ENCODE assay signal across 42 cellular contexts in the genomic region with DNA sequence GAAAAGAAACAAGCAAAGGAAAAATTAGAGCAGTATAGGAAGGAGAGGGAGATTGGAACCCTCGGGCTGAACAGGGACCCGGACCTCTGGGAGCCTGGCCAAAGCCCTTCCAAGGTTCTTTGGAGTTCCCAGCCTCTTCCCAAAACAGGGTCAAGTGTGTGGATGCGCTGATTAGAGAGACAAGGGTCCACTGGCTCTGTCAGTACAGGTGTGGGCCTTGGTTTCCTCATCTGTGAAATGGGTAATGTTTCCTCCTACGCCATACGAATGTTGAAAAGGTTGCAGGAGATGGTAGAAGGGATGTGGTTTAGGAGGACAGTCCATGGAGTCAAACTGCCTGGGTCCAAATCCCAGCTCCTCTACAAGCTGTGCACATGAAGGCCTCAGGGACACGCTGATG. TPM values are rescaled to one million over a fixed set of nuclear protein-coding genes. Genes with fewer than 3 reads are reported as not detected.
"Had no signal": no experiment of that assay in that cellular context is flagged by ENCODE, and none has a peak within 500 bp of the region (broad histone marks: within the 10 kb centered on the region; RNA-seq: fewer than 3 reads in every experiment).

No MANE protein-coding gene starts in this region.

- H3K27me3 ChIP-seq: body of pancreas had no signal

- H3K4me1 Mint-ChIP-seq: activated B cell treated with CpG ODN at 0.5 μM for 24 hours; activated CD4-positive, alpha-beta T cell treated with anti-CD3 and anti-CD28 coated beads for 36 hours; activated CD4-positive, alpha-beta T cell treated with anti-CD3 and anti-CD28 coated beads, Interleukin-2, amount 10 ng/mL, durations not matched to agents 24 days and 14 days; activated CD8-positive, alpha-beta memory T cell treated with anti-CD3 and anti-CD28 coated beads, Interleukin-2, amount 10 ng/mL, durations not matched to agents 7 days and 5 days; activated naive CD4-positive, alpha-beta T cell treated with anti-CD3 and anti-CD28 coated beads, Interleukin-2, amount 50 U/mL, for 24 hours; activated naive CD8-positive, alpha-beta T cell treated with anti-CD3 and anti-CD28 coated beads, Interleukin-2, amount 50 U/mL, for 24 hours had no signal

- H3K27ac Mint-ChIP-seq: activated B cell treated with CpG ODN at 0.5 μM for 24 hours; activated CD4-positive, alpha-beta memory T cell treated with anti-CD3 and anti-CD28 coated beads for 36 hours; activated CD4-positive, alpha-beta T cell treated with anti-CD3 and anti-CD28 coated beads for 36 hours; activated CD4-positive, alpha-beta T cell treated with anti-CD3 and anti-CD28 coated beads, Interleukin-2, amount 10 ng/mL, durations not matched to agents 24 days and 14 days; activated CD8-positive, alpha-beta memory T cell treated with anti-CD3 and anti-CD28 coated beads, Interleukin-2, amount 10 ng/mL, durations not matched to agents 7 days and 5 days; activated CD8-positive, alpha-beta T cell treated with anti-CD3 and anti-CD28 coated beads, Interleukin-2, amount 10 ng/mL, durations not matched to agents 7 days and 5 days; activated naive CD4-positive, alpha-beta T cell treated with anti-CD3 and anti-CD28 coated beads for 36 hours; activated naive CD4-positive, alpha-beta T cell treated with anti-CD3 and anti-CD28 coated beads, Interleukin-2, amount 50 U/mL, for 24 hours; activated naive CD8-positive, alpha-beta T cell treated with anti-CD3 and anti-CD28 coated beads for 36 hours; activated naive CD8-positive, alpha-beta T cell treated with anti-CD3 and anti-CD28 coated beads, Interleukin-2, amount 50 U/mL, for 24 hours; activated T-helper 1 cell treated with anti-CD3 and anti-CD28 coated beads, Interleukin-12 subunit alpha, Interleukin-12 subunit beta, Interleukin-2, Interleukin-4 antibody, amounts not matched to agents 30 ng/mL and 10 ng/mL and 1 ng/mL, durations not matched to agents 14 hours and 24 hours and 36 hours; activated T-helper 2 cell treated with anti-CD3 and anti-CD28 coated beads, Interferon-gamma antibody, Interleukin-2, Interleukin-4, amounts not matched to agents 10 μg/mL and 5 μg/mL and 100 μg/mL, durations not matched to agents 14 hours and 24 hours and 36 hours; T-helper 1 cell treated with Interleukin-12 subunit alpha and Interleukin-12 subunit beta and Interleukin-4 antibody, amounts not matched to agents 30 μg/mL and 1 μg/mL, for 36 hours; T-helper 2 cell treated with Interferon-gamma antibody and Interleukin-4, amounts not matched to agents 5 μg/mL and 100 μg/mL, for 36 hours had no signal

- H3K9me3 ChIP-seq: adrenal gland, body of pancreas, colonic mucosa, esophagus squamous epithelium, gastroesophageal sphincter, heart right ventricle had no signal

- H3K4me3 ChIP-seq: adrenal gland, body of pancreas, colonic mucosa, esophagus squamous epithelium, gastroesophageal sphincter, heart right ventricle had no signal

- H3K9me3 Mint-ChIP-seq: activated B cell treated with CpG ODN at 0.5 μM for 24 hours; activated CD4-positive, alpha-beta memory T cell treated with anti-CD3 and anti-CD28 coated beads for 36 hours; activated CD4-positive, alpha-beta T cell treated with anti-CD3 and anti-CD28 coated beads, Interleukin-2, amount 10 ng/mL, durations not matched to agents 24 days and 14 days; activated naive CD4-positive, alpha-beta T cell treated with anti-CD3 and anti-CD28 coated beads for 36 hours; activated naive CD4-positive, alpha-beta T cell treated with anti-CD3 and anti-CD28 coated beads, Interleukin-2, amount 50 U/mL, for 24 hours; activated naive CD8-positive, alpha-beta T cell treated with anti-CD3 and anti-CD28 coated beads for 36 hours; activated naive CD8-positive, alpha-beta T cell treated with anti-CD3 and anti-CD28 coated beads, Interleukin-2, amount 50 U/mL, for 24 hours; activated T-helper 1 cell treated with anti-CD3 and anti-CD28 coated beads, Interleukin-12 subunit alpha, Interleukin-12 subunit beta, Interleukin-2, Interleukin-4 antibody, amounts not matched to agents 30 ng/mL and 10 ng/mL and 1 ng/mL, durations not matched to agents 14 hours and 24 hours and 36 hours; activated T-helper 2 cell treated with anti-CD3 and anti-CD28 coated beads, Interferon-gamma antibody, Interleukin-2, Interleukin-4, amounts not matched to agents 10 μg/mL and 5 μg/mL and 100 μg/mL, durations not matched to agents 14 hours and 24 hours and 36 hours; T-helper 1 cell treated with Interleukin-12 subunit alpha and Interleukin-12 subunit beta and Interleukin-4 antibody, amounts not matched to agents 30 μg/mL and 1 μg/mL, for 36 hours; T-helper 2 cell treated with Interferon-gamma antibody and Interleukin-4, amounts not matched to agents 5 μg/mL and 100 μg/mL, for 36 hours had no signal

- H3K36me3 Mint-ChIP-seq: activated CD4-positive, alpha-beta memory T cell treated with anti-CD3 and anti-CD28 coated beads for 36 hours; activated CD8-positive, alpha-beta memory T cell treated with anti-CD3 and anti-CD28 coated beads, Interleukin-2, amount 10 ng/mL, durations not matched to agents 7 days and 5 days; activated naive CD4-positive, alpha-beta T cell treated with anti-CD3 and anti-CD28 coated beads, Interleukin-2, amount 50 U/mL, for 24 hours; activated naive CD8-positive, alpha-beta T cell treated with anti-CD3 and anti-CD28 coated beads for 36 hours had no signal

- H3K4me1 ChIP-seq: adrenal gland, colonic mucosa, gastroesophageal sphincter, heart right ventricle had no signal

- DNase-seq: activated B cell treated with CpG ODN at 0.5 μM for 24 hours; activated CD4-positive, alpha-beta memory T cell treated with anti-CD3 and anti-CD28 coated beads for 36 hours; activated CD4-positive, alpha-beta T cell treated with anti-CD3 and anti-CD28 coated beads for 36 hours; activated CD4-positive, alpha-beta T cell treated with anti-CD3 and anti-CD28 coated beads, Interleukin-2, amount 10 ng/mL, durations not matched to agents 24 days and 14 days; activated CD8-positive, alpha-beta memory T cell treated with anti-CD3 and anti-CD28 coated beads, Interleukin-2, amount 10 ng/mL, durations not matched to agents 7 days and 5 days; activated CD8-positive, alpha-beta memory T cell treated with anti-CD3 and anti-CD28 coated beads, Interleukin-2, amount 50 U/mL, for 4 hours; activated CD8-positive, alpha-beta T cell treated with anti-CD3 and anti-CD28 coated beads, Interleukin-2, amount 10 ng/mL, durations not matched to agents 7 days and 5 days; activated effector memory CD4-positive, alpha-beta T cell treated with anti-CD3 and anti-CD28 coated beads, Interleukin-2, amount 50 U/mL, for 16 hours; activated naive CD4-positive, alpha-beta T cell treated with anti-CD3 and anti-CD28 coated beads for 36 hours; activated naive CD8-positive, alpha-beta T cell treated with anti-CD3 and anti-CD28 coated beads for 36 hours; activated naive CD8-positive, alpha-beta T cell treated with anti-CD3 and anti-CD28 coated beads, Interleukin-2, amount 50 U/mL, for 24 hours; activated T-cell treated with anti-CD3 and anti-CD28 coated beads, Interleukin-2, amount 50 U/mL, for 1 hour; activated T-cell treated with anti-CD3 and anti-CD28 coated beads, Interleukin-2, amount 50 U/mL, for 48 hours; adrenal gland; amygdala; aorta; body of pancreas; caudate nucleus; cerebellar nuclear complex; colonic mucosa; effector CD8-positive, alpha-beta T cell; esophagus squamous epithelium; foreskin melanocyte; heart right ventricle; T1000; WERI-Rb-1 had no signal

- H3K36me3 ChIP-seq: adrenal gland, colonic mucosa, esophagus squamous epithelium, gastroesophageal sphincter, heart right ventricle, WERI-Rb-1 had no signal

- FAIRE-seq: endometrium, endothelial cell of umbilical vein had no signal

- H3K27ac ChIP-seq: adrenal gland, colonic mucosa, epithelial cell of prostate, esophagus squamous epithelium, gastroesophageal sphincter, heart right ventricle, WERI-Rb-1 had no signal

- H3K4me3 Mint-ChIP-seq: activated B cell treated with CpG ODN at 0.5 μM for 24 hours; activated CD4-positive, alpha-beta memory T cell treated with anti-CD3 and anti-CD28 coated beads for 36 hours; activated CD4-positive, alpha-beta T cell treated with anti-CD3 and anti-CD28 coated beads for 36 hours; activated CD4-positive, alpha-beta T cell treated with anti-CD3 and anti-CD28 coated beads, Interleukin-2, amount 10 ng/mL, durations not matched to agents 24 days and 14 days; activated CD8-positive, alpha-beta memory T cell treated with anti-CD3 and anti-CD28 coated beads, Interleukin-2, amount 10 ng/mL, durations not matched to agents 7 days and 5 days; activated CD8-positive, alpha-beta T cell treated with anti-CD3 and anti-CD28 coated beads, Interleukin-2, amount 10 ng/mL, durations not matched to agents 7 days and 5 days; activated naive CD4-positive, alpha-beta T cell treated with anti-CD3 and anti-CD28 coated beads for 36 hours; activated naive CD4-positive, alpha-beta T cell treated with anti-CD3 and anti-CD28 coated beads, Interleukin-2, amount 50 U/mL, for 24 hours; activated naive CD8-positive, alpha-beta T cell treated with anti-CD3 and anti-CD28 coated beads for 36 hours; activated naive CD8-positive, alpha-beta T cell treated with anti-CD3 and anti-CD28 coated beads, Interleukin-2, amount 50 U/mL, for 24 hours; activated T-helper 1 cell treated with anti-CD3 and anti-CD28 coated beads, Interleukin-12 subunit alpha, Interleukin-12 subunit beta, Interleukin-2, Interleukin-4 antibody, amounts not matched to agents 30 ng/mL and 10 ng/mL and 1 ng/mL, durations not matched to agents 14 hours and 24 hours and 36 hours; T-helper 1 cell treated with Interleukin-12 subunit alpha and Interleukin-12 subunit beta and Interleukin-4 antibody, amounts not matched to agents 30 μg/mL and 1 μg/mL, for 36 hours; T-helper 2 cell treated with Interferon-gamma antibody and Interleukin-4, amounts not matched to agents 5 μg/mL and 100 μg/mL, for 36 hours had no signal

- ATAC-seq: activated CD4-positive, alpha-beta T cell treated with anti-CD3 and anti-CD28 coated beads for 36 hours; activated CD4-positive, CD25-positive, alpha-beta regulatory T cell treated with anti-CD3 and anti-CD28 coated beads, Interleukin-2, amount 50 U/mL, for 24 hours; activated CD8-positive, alpha-beta memory T cell treated with anti-CD3 and anti-CD28 coated beads, Interleukin-2, amount 10 ng/mL, durations not matched to agents 7 days and 5 days; activated CD8-positive, alpha-beta T cell treated with anti-CD3 and anti-CD28 coated beads, Interleukin-2, amount 10 ng/mL, durations not matched to agents 7 days and 5 days; activated naive CD8-positive, alpha-beta T cell treated with anti-CD3 and anti-CD28 coated beads, Interleukin-2, amount 50 U/mL, for 24 hours; body of pancreas; gastroesophageal sphincter; heart right ventricle had no signal

RNA-seq across cellular contexts. Expression of a gene that starts 2.1 kb away (rescaled TPM):
- total RNA-seq: activated B cell treated with CpG ODN at 0.5 μM for 24 hours; activated CD4-positive, alpha-beta memory T cell treated with anti-CD3 and anti-CD28 coated beads for 36 hours; activated CD4-positive, alpha-beta T cell treated with anti-CD3 and anti-CD28 coated beads for 36 hours; activated CD4-positive, alpha-beta T cell treated with anti-CD3 and anti-CD28 coated beads, Interleukin-2, amount 10 ng/mL, durations not matched to agents 24 days and 14 days; activated CD8-positive, alpha-beta memory T cell treated with anti-CD3 and anti-CD28 coated beads for 36 hours; activated CD8-positive, alpha-beta memory T cell treated with anti-CD3 and anti-CD28 coated beads, Interleukin-2, amount 10 ng/mL, durations not matched to agents 7 days and 5 days; activated CD8-positive, alpha-beta T cell treated with anti-CD3 and anti-CD28 coated beads, Interleukin-2, amount 10 ng/mL, durations not matched to agents 7 days and 5 days; activated naive CD4-positive, alpha-beta T cell treated with anti-CD3 and anti-CD28 coated beads for 36 hours; activated naive CD8-positive, alpha-beta T cell treated with anti-CD3 and anti-CD28 coated beads for 36 hours; activated T-helper 1 cell treated with anti-CD3 and anti-CD28 coated beads, Interleukin-12 subunit alpha, Interleukin-12 subunit beta, Interleukin-2, Interleukin-4 antibody, amounts not matched to agents 30 ng/mL and 10 ng/mL and 1 ng/mL, durations not matched to agents 14 hours and 24 hours and 36 hours; activated T-helper 2 cell treated with anti-CD3 and anti-CD28 coated beads, Interferon-gamma antibody, Interleukin-2, Interleukin-4, amounts not matched to agents 10 μg/mL and 5 μg/mL and 100 μg/mL, durations not matched to agents 14 hours and 24 hours and 36 hours; aorta; dermis microvascular lymphatic vessel endothelial cell; endothelial cell of umbilical vein; esophagus squamous epithelium; fibroblast of lung; fibroblast of villous mesenchyme; gastroesophageal sphincter; glomerular endothelial cell had no signal
- polyA plus RNA-seq: adrenal gland, endothelial cell of umbilical vein, fibroblast of lung, heart right ventricle had no signal

RNA-seq across cellular contexts. Expression of a gene that starts 9.4 kb away (rescaled TPM):
- total RNA-seq: activated B cell treated with CpG ODN at 0.5 μM for 24 hours; activated CD4-positive, alpha-beta memory T cell treated with anti-CD3 and anti-CD28 coated beads for 36 hours; activated CD4-positive, alpha-beta T cell treated with anti-CD3 and anti-CD28 coated beads for 36 hours; activated CD4-positive, alpha-beta T cell treated with anti-CD3 and anti-CD28 coated beads, Interleukin-2, amount 10 ng/mL, durations not matched to agents 24 days and 14 days; activated CD8-positive, alpha-beta memory T cell treated with anti-CD3 and anti-CD28 coated beads for 36 hours; activated CD8-positive, alpha-beta memory T cell treated with anti-CD3 and anti-CD28 coated beads, Interleukin-2, amount 10 ng/mL, durations not matched to agents 7 days and 5 days; activated CD8-positive, alpha-beta T cell treated with anti-CD3 and anti-CD28 coated beads, Interleukin-2, amount 10 ng/mL, durations not matched to agents 7 days and 5 days; activated naive CD4-positive, alpha-beta T cell treated with anti-CD3 and anti-CD28 coated beads for 36 hours; activated naive CD8-positive, alpha-beta T cell treated with anti-CD3 and anti-CD28 coated beads for 36 hours; activated T-helper 1 cell treated with anti-CD3 and anti-CD28 coated beads, Interleukin-12 subunit alpha, Interleukin-12 subunit beta, Interleukin-2, Interleukin-4 antibody, amounts not matched to agents 30 ng/mL and 10 ng/mL and 1 ng/mL, durations not matched to agents 14 hours and 24 hours and 36 hours; activated T-helper 2 cell treated with anti-CD3 and anti-CD28 coated beads, Interferon-gamma antibody, Interleukin-2, Interleukin-4, amounts not matched to agents 10 μg/mL and 5 μg/mL and 100 μg/mL, durations not matched to agents 14 hours and 24 hours and 36 hours; aorta; colonic mucosa; dermis microvascular lymphatic vessel endothelial cell; endothelial cell of umbilical vein; fibroblast of lung; fibroblast of villous mesenchyme; glomerular endothelial cell; heart right ventricle had no signal
- polyA plus RNA-seq: fibroblast of lung had no signal

RNA-seq across cellular contexts. Expression of a gene that starts 38.7 kb away (rescaled TPM):
- total RNA-seq: activated B cell treated with CpG ODN at 0.5 μM for 24 hours; activated CD4-positive, alpha-beta T cell treated with anti-CD3 and anti-CD28 coated beads, Interleukin-2, amount 10 ng/mL, durations not matched to agents 24 days and 14 days; activated CD8-positive, alpha-beta memory T cell treated with anti-CD3 and anti-CD28 coated beads for 36 hours; activated CD8-positive, alpha-beta T cell treated with anti-CD3 and anti-CD28 coated beads, Interleukin-2, amount 10 ng/mL, durations not matched to agents 7 days and 5 days; activated naive CD8-positive, alpha-beta T cell treated with anti-CD3 and anti-CD28 coated beads for 36 hours; activated T-helper 1 cell treated with anti-CD3 and anti-CD28 coated beads, Interleukin-12 subunit alpha, Interleukin-12 subunit beta, Interleukin-2, Interleukin-4 antibody, amounts not matched to agents 30 ng/mL and 10 ng/mL and 1 ng/mL, durations not matched to agents 14 hours and 24 hours and 36 hours; activated T-helper 2 cell treated with anti-CD3 and anti-CD28 coated beads, Interferon-gamma antibody, Interleukin-2, Interleukin-4, amounts not matched to agents 10 μg/mL and 5 μg/mL and 100 μg/mL, durations not matched to agents 14 hours and 24 hours and 36 hours; adrenal gland; aorta; body of pancreas; colonic mucosa; dermis microvascular lymphatic vessel endothelial cell; endothelial cell of umbilical vein; esophagus squamous epithelium; fibroblast of lung; fibroblast of villous mesenchyme; gastroesophageal sphincter; glomerular endothelial cell; heart right ventricle had no signal
- polyA plus RNA-seq: adrenal gland, aorta, endothelial cell of umbilical vein, esophagus, fibroblast of lung, heart right ventricle had no signal

RNA-seq across cellular contexts. Expression of a gene that starts 42.5 kb away (rescaled TPM):
- total RNA-seq: activated B cell treated with CpG ODN at 0.5 μM for 24 hours; activated CD4-positive, alpha-beta memory T cell treated with anti-CD3 and anti-CD28 coated beads for 36 hours; activated CD4-positive, alpha-beta T cell treated with anti-CD3 and anti-CD28 coated beads for 36 hours; activated CD4-positive, alpha-beta T cell treated with anti-CD3 and anti-CD28 coated beads, Interleukin-2, amount 10 ng/mL, durations not matched to agents 24 days and 14 days; activated CD8-positive, alpha-beta memory T cell treated with anti-CD3 and anti-CD28 coated beads, Interleukin-2, amount 10 ng/mL, durations not matched to agents 7 days and 5 days; activated CD8-positive, alpha-beta T cell treated with anti-CD3 and anti-CD28 coated beads, Interleukin-2, amount 10 ng/mL, durations not matched to agents 7 days and 5 days; activated naive CD4-positive, alpha-beta T cell treated with anti-CD3 and anti-CD28 coated beads for 36 hours; activated T-helper 1 cell treated with anti-CD3 and anti-CD28 coated beads, Interleukin-12 subunit alpha, Interleukin-12 subunit beta, Interleukin-2, Interleukin-4 antibody, amounts not matched to agents 30 ng/mL and 10 ng/mL and 1 ng/mL, durations not matched to agents 14 hours and 24 hours and 36 hours; activated T-helper 2 cell treated with anti-CD3 and anti-CD28 coated beads, Interferon-gamma antibody, Interleukin-2, Interleukin-4, amounts not matched to agents 10 μg/mL and 5 μg/mL and 100 μg/mL, durations not matched to agents 14 hours and 24 hours and 36 hours; adrenal gland; aorta; body of pancreas; colonic mucosa; dermis microvascular lymphatic vessel endothelial cell; endothelial cell of umbilical vein; esophagus squamous epithelium; fibroblast of lung; fibroblast of villous mesenchyme; gastroesophageal sphincter; glomerular endothelial cell; heart right ventricle had no signal
- polyA plus RNA-seq: adrenal gland, aorta, endothelial cell of umbilical vein, esophagus, fibroblast of lung, heart right ventricle had no signal
